Comparison of ENCODE assay signal across 8 cellular contexts in genomic region chrX:136496768-136497555, GRCh38. TPM values are rescaled to one million over a fixed set of nuclear protein-coding genes. Genes with fewer than 3 reads are reported as not detected.
DNase-seq lines count a peak whose midpoint lies in the region; ATAC-seq, FAIRE-seq and TF ChIP-seq lines count a peak whose summit lies in the region.

No MANE protein-coding gene starts in this region.

- ATAC-seq in natural killer cell treated with Interleukin-12 subunit alpha and Interleukin-12 subunit beta and Interleukin-15 and Interleukin-18, amount 100 ng/mL, for 72 hours, result peak; percentile 91

- peak overlapping the region; percentile 86 to 95 for H3K27ac Mint-ChIP-seq in natural killer cell treated with Interleukin-12 subunit alpha and Interleukin-12 subunit beta and Interleukin-15 and Interleukin-18, amount 100 ng/mL, for 72 hours

- peak; percentile 89 for DNase-seq in ELR (ENCODE audit: low read depth)
- peak; percentile 61 for DNase-seq in H54 (ENCODE audit: insufficient read length, low spot score)
- DNase-seq in LNCaP clone FGC (ENCODE audit: low read depth), result peak; percentile 65
- DNase-seq in RWPE1 (ENCODE audit: low spot score), result peak; percentile 57
- DNase-seq in activated T-helper 9 cell treated with anti-CD3 and anti-CD28 coated beads, Interleukin-2, amount 50 U/mL, for 16 hours (ENCODE audit: low read depth), result peak; percentile 75
- peak; percentile 88 for DNase-seq in fibroblast of pulmonary artery (ENCODE audit: low read depth)
- DNase-seq in natural killer cell treated with Interleukin-12 subunit alpha and Interleukin-12 subunit beta and Interleukin-15 and Interleukin-18, amount 100 ng/mL, for 72 hours (ENCODE audit: low spot score), result peak; percentile 89
- peak; percentile 82 to 94 (median 86) for DNase-seq in stimulated activated naive CD4-positive, alpha-beta T cell (lab: John Stamatoyannopoulos, UW)

- no peak for TF ChIP-seq CTCF in LNCaP clone FGC (IDR thresholded peaks at IDR 0.05; ENCODE audit: control insufficient read depth, extremely low read depth, insufficient read depth)
- no peak for TF ChIP-seq CTCF in RWPE1 (conservative IDR thresholded peaks at IDR 0.05; ENCODE audit: low read depth)
- TF ChIP-seq CTCF in fibroblast of pulmonary artery (IDR thresholded peaks at IDR 0.05; ENCODE audit: low read length, missing control alignments), result no peak

- H3K4me3 Mint-ChIP-seq in natural killer cell treated with Interleukin-12 subunit alpha and Interleukin-12 subunit beta and Interleukin-15 and Interleukin-18, amount 100 ng/mL, for 72 hours, result peak overlapping the region; percentile 93

- peaks cover 4% of the 10 kb centered on the region for H3K36me3 Mint-ChIP-seq in natural killer cell treated with Interleukin-12 subunit alpha and Interleukin-12 subunit beta and Interleukin-15 and Interleukin-18, amount 100 ng/mL, for 72 hours

- peak; percentile 50 for FAIRE-seq in H54 (lab: Jason Lieb, UNC)

- peak overlapping the region; percentile 96 for H3K27ac ChIP-seq in RWPE1

- peak; percentile 15; the same call in 1 of the 2 replicates for TF ChIP-seq POLR2A in H54 (IDR thresholded peaks at IDR 0.05; ENCODE audit: low read depth, low read length)

- peaks cover 5 to 9% of the 10 kb centered on the region in 2 donors for H3K27me3 Mint-ChIP-seq in natural killer cell treated with Interleukin-12 subunit alpha and Interleukin-12 subunit beta and Interleukin-15 and Interleukin-18, amount 100 ng/mL, for 72 hours

- H3K4me1 Mint-ChIP-seq in natural killer cell treated with Interleukin-12 subunit alpha and Interleukin-12 subunit beta and Interleukin-15 and Interleukin-18, amount 100 ng/mL, for 72 hours (ENCODE audit: low read depth in 2 of 2), result peaks cover 3 to 10% of the 10 kb centered on the region in 2 donors

- POLR2A ChIA-PET in RWPE1 (lab: Yijun Ruan, JAX; ENCODE audit: low non-redundant PET), result no interaction called here

- CTCF ChIA-PET in RWPE1 (lab: Yijun Ruan, JAX), result no interaction called here

- H3K9me3 Mint-ChIP-seq in natural killer cell treated with Interleukin-12 subunit alpha and Interleukin-12 subunit beta and Interleukin-15 and Interleukin-18, amount 100 ng/mL, for 72 hours, result no peaks in the 10 kb centered on the region

- H3K4me3 ChIP-seq in LNCaP clone FGC (ENCODE audit: low read depth, low read length) (peak overlapping the region; percentile 75), fibroblast of pulmonary artery (replicated peaks; ENCODE audit: low read depth, low read length) (peak overlapping the region; percentile 78)

RNA-seq across cellular contexts. Expression of gene HTATSF1, which starts 0.4 kb away (rescaled TPM):
- total RNA-seq in natural killer cell treated with Interleukin-12 subunit alpha and Interleukin-12 subunit beta and Interleukin-15 and Interleukin-18, amount 100 ng/mL, for 72 hours, result 10 to 100 TPM; 33.3 to 52.2 TPM

RNA-seq across cellular contexts. Expression of gene BRS3, which starts 9.2 kb away (rescaled TPM):
- total RNA-seq in natural killer cell treated with Interleukin-12 subunit alpha and Interleukin-12 subunit beta and Interleukin-15 and Interleukin-18, amount 100 ng/mL, for 72 hours, result not detected

RNA-seq across cellular contexts. Expression of gene VGLL1, which starts 35.1 kb away (rescaled TPM):
- total RNA-seq in natural killer cell treated with Interleukin-12 subunit alpha and Interleukin-12 subunit beta and Interleukin-15 and Interleukin-18, amount 100 ng/mL, for 72 hours, result not detected

Comparison
In these comparisons a context has a peak if more than half of its experiments do, and no peak if none do; other contexts are left out.
1. Peak in every context shown above with its lines: DNase-seq, ATAC-seq, H3K4me3 ChIP-seq and H3K27ac ChIP-seq.